Comparison of ENCODE assay signal across 11 cellular contexts in genomic region chr7:66099232-66099550, GRCh38. TPM values are rescaled to one million over a fixed set of nuclear protein-coding genes. Genes with fewer than 3 reads are reported as not detected.
A peak's percentile ranks its signal among the peaks of the same experiment; 100 is the strongest.
DNase-seq lines count a peak whose midpoint lies in the region; ATAC-seq, FAIRE-seq and TF ChIP-seq lines count a peak whose summit lies in the region.
"Had no signal": no experiment of that assay in that cellular context is flagged by ENCODE, and none has a peak within 500 bp of the region (broad histone marks: within the 10 kb centered on the region; RNA-seq: fewer than 3 reads in every experiment).

No MANE protein-coding gene starts in this region.

- no peak for ATAC-seq in central memory CD8-positive, alpha-beta T cell (replicated peaks; ENCODE audit: extremely low read depth, poor library complexity, severe bottlenecking)
- no peak for ATAC-seq in naive thymus-derived CD4-positive, alpha-beta T cell
- ATAC-seq in pancreas = no peak

- H3K36me3 ChIP-seq in MG63 (no peaks in the 10 kb centered on the region), pancreas (no peaks in the 10 kb centered on the region)
- H3K36me3 ChIP-seq in naive thymus-derived CD4-positive, alpha-beta T cell (ENCODE audit: control insufficient read depth in 2 of 3, insufficient read depth in 3 of 3, low read length in 3 of 3) = no peaks in the 10 kb centered on the region

- H3K9me3 Mint-ChIP-seq in central memory CD8-positive, alpha-beta T cell = no peaks in the 10 kb centered on the region
- H3K9me3 Mint-ChIP-seq in naive thymus-derived CD4-positive, alpha-beta T cell = no peaks in the 10 kb centered on the region
- H3K9me3 Mint-ChIP-seq: CD8-positive, alpha-beta T cell; nephron; type B pancreatic cell had no signal

- H3K4me3 Mint-ChIP-seq in central memory CD8-positive, alpha-beta T cell = peak overlapping the region; percentile 85
- H3K4me3 Mint-ChIP-seq in naive thymus-derived CD4-positive, alpha-beta T cell = peak overlapping the region in 4 of 10 donors; percentile 84 to 100 (median 94)

- no peaks in the 10 kb centered on the region for H3K4me1 ChIP-seq in naive thymus-derived CD4-positive, alpha-beta T cell (ENCODE audit: control insufficient read depth in 2 of 2, insufficient read depth in 2 of 2, low read length in 2 of 2)
- no peaks in the 10 kb centered on the region for H3K4me1 ChIP-seq in pancreas

- no peaks in the 10 kb centered on the region for H3K27me3 Mint-ChIP-seq in central memory CD8-positive, alpha-beta T cell
- H3K27me3 Mint-ChIP-seq in naive thymus-derived CD4-positive, alpha-beta T cell = no peaks in the 10 kb centered on the region
- H3K27me3 Mint-ChIP-seq: type B pancreatic cell had no signal

- CTCF ChIA-PET in naive thymus-derived CD4-positive, alpha-beta T cell (lab: Charles Lee) = no interaction called here

- POLR2A ChIA-PET in naive thymus-derived CD4-positive, alpha-beta T cell (lab: Charles Lee) = no interaction called here

- peak; percentile 42 for DNase-seq in AG10803 (ENCODE audit: low read depth)
- DNase-seq in MG63 = peak; percentile 9
- DNase-seq in central memory CD8-positive, alpha-beta T cell (ENCODE audit: low spot score in 2 of 2) = no peak
- no peak for DNase-seq in naive thymus-derived CD4-positive, alpha-beta T cell
- DNase-seq in pancreas = no peak
- no peak for DNase-seq in NCI-H1694 treated with DMSO at 0.1 percent for 48 hours (lab: John Stamatoyannopoulos, UW)
- no peak for DNase-seq in SIG-M5 treated with dmso at 0.1 percent for 504 hours (lab: John Stamatoyannopoulos, UW; ENCODE audit: unreplicated experiment)
- no peak for DNase-seq in NCI-H2081 treated with DMSO at 0.1 percent for 48 hours (lab: John Stamatoyannopoulos, UW)

- no CpG with 5 or more reads among the region's 2 CpGs for WGBS in pancreas, 2 donors

- peak overlapping the region; percentile 89 for H3K27ac Mint-ChIP-seq in central memory CD8-positive, alpha-beta T cell (ENCODE audit: low read depth)
- H3K27ac Mint-ChIP-seq in naive thymus-derived CD4-positive, alpha-beta T cell = peak overlapping the region in 5 of 9 donors; percentile 84 to 99 (median 94)

- H3K9me3 ChIP-seq in MG63 (no peaks in the 10 kb centered on the region), pancreas (no peaks in the 10 kb centered on the region)
- H3K9me3 ChIP-seq in naive thymus-derived CD4-positive, alpha-beta T cell (ENCODE audit: control insufficient read depth in 2 of 3, low read length in 3 of 3) = no peaks in the 10 kb centered on the region

- H3K27me3 ChIP-seq in MG63 (no peaks in the 10 kb centered on the region), pancreas (no peaks in the 10 kb centered on the region)
- no peaks in the 10 kb centered on the region for H3K27me3 ChIP-seq in naive thymus-derived CD4-positive, alpha-beta T cell (ENCODE audit: control insufficient read depth in 2 of 2, insufficient read depth in 2 of 2, low read length in 2 of 2)

- no peaks in the 10 kb centered on the region for H3K36me3 Mint-ChIP-seq in central memory CD8-positive, alpha-beta T cell (ENCODE audit: insufficient read depth)
- peaks cover 0 to 2% (median 0%) of the 10 kb centered on the region in 5 donors for H3K36me3 Mint-ChIP-seq in naive thymus-derived CD4-positive, alpha-beta T cell
- H3K36me3 Mint-ChIP-seq: CD8-positive, alpha-beta T cell; type B pancreatic cell had no signal

- peaks cover 12% of the 10 kb centered on the region for H3K4me1 Mint-ChIP-seq in central memory CD8-positive, alpha-beta T cell
- H3K4me1 Mint-ChIP-seq in naive thymus-derived CD4-positive, alpha-beta T cell = peaks cover 10 to 15% (median 11%) of the 10 kb centered on the region in 7 donors

- H3K4me3 ChIP-seq in AG10803 (ENCODE audit: low read length) (no peak overlapping the region), MG63 (no peak overlapping the region), pancreas (no peak overlapping the region)
- no peak overlapping the region for H3K4me3 ChIP-seq in naive thymus-derived CD4-positive, alpha-beta T cell (ENCODE audit: low read length)

- H3K27ac ChIP-seq in naive thymus-derived CD4-positive, alpha-beta T cell (ENCODE audit: low read depth, low read length) = no peak overlapping the region
- no peak overlapping the region for H3K27ac ChIP-seq in pancreas

- intact Hi-C loops in naive thymus-derived CD4-positive, alpha-beta T cell (cut with micrococcal nuclease) = loop anchor here in 1 of 2 donors (1.0 kb wide), 1 partner anchor 24 kb away; the partner anchor contains the start of gene ASL
- intact Hi-C loops in pancreas (cut with DNase I) = no loop called here

- no peak for FAIRE-seq in pancreas (lab: Jason Lieb, UNC)

- TF ChIP-seq CTCF in AG10803 (conservative IDR thresholded peaks at IDR 0.05; ENCODE audit: low read length) (no peak), pancreas (IDR thresholded peaks at IDR 0.05) (no peak)

RNA-seq across cellular contexts. Expression of gene CRCP, which starts 15.5 kb away (rescaled TPM):
- total RNA-seq in MG63 (2014; rRNA removed; shearing (Covaris generic); ENCODE audit: low replicate concordance) = 35.9 and 66.9 TPM in 2 replicates
- total RNA-seq in naive thymus-derived CD4-positive, alpha-beta T cell = 10 to 100 TPM; 29.8 to 37.9 (median 34.0) TPM
- 10 to 100 TPM; 27.3 to 32.1 TPM for polyA plus RNA-seq in naive thymus-derived CD4-positive, alpha-beta T cell
- 10 to 100 TPM; 17.1 to 28.2 (median 19.0) TPM for total RNA-seq in pancreas
- polyA plus RNA-seq in pancreas = 10 to 100 TPM; 12.9 to 13.5 TPM

RNA-seq across cellular contexts. Expression of gene ASL, which starts 23.6 kb away (rescaled TPM):
- total RNA-seq in MG63 (2014; rRNA removed; shearing (Covaris generic); ENCODE audit: low replicate concordance) = 18.4 and 31.4 TPM in 2 replicates
- total RNA-seq in naive thymus-derived CD4-positive, alpha-beta T cell = 10 to 100 TPM; 11.3 to 29.7 (median 12.8) TPM
- polyA plus RNA-seq in naive thymus-derived CD4-positive, alpha-beta T cell = 1 to 10 TPM; 4.9 to 6.7 TPM
- total RNA-seq in pancreas = 10 to 100 TPM; 15.6 to 27.7 (median 24.4) TPM
- 10 to 100 TPM; 43.8 to 63.2 TPM for polyA plus RNA-seq in pancreas

Comparison
In these comparisons a context has a peak if more than half of its experiments do, and no peak if none do; other contexts are left out.
1. DNase-seq: peak in AG10803 (single experiment) and MG63 (single experiment); none in central memory CD8-positive, alpha-beta T cell (0 of 2), naive thymus-derived CD4-positive, alpha-beta T cell (0 of 9), pancreas (0 of 6), NCI-H1694 treated with DMSO at 0.1 percent for 48 hours (single experiment), SIG-M5 treated with dmso at 0.1 percent for 504 hours (single experiment) and NCI-H2081 treated with DMSO at 0.1 percent for 48 hours (single experiment).